13 cellular contexts compared by ENCODE assay signal in the genomic region with DNA sequence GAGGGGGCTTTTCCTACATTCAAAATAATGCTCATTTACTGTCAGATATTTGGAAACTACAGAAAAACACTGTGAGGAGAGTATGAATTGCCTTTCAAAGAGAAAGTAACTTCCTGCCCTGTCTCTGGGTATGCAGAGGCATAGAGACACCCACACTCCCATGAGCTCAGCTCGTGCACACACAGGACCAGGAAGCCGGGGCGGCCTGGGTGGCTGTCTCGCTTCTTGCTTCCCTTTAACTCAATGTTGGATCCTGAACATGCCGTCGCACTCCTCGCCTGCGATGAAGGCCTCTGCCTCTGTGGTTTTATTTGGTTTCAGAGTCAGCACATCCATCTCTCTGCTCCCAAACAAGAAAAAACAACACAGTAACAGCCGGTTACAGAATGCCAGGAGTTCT. TPM values are rescaled to one million over a fixed set of nuclear protein-coding genes. Genes with fewer than 3 reads are reported as not detected.
DNase-seq lines count a peak whose midpoint lies in the region; ATAC-seq and TF ChIP-seq lines count a peak whose summit lies in the region.
"Had no signal": no experiment of that assay in that cellular context is flagged by ENCODE, and none has a peak within 500 bp of the region (broad histone marks: within the 10 kb centered on the region; RNA-seq: fewer than 3 reads in every experiment).

No MANE protein-coding gene starts in this region.

- H3K27me3 Mint-ChIP-seq in osteocyte (ENCODE audit: unreplicated experiment), result no peaks in the 10 kb centered on the region

- H3K9me3 Mint-ChIP-seq in osteocyte (ENCODE audit: unreplicated experiment), result no peaks in the 10 kb centered on the region

- no peak overlapping the region for H3K4me3 Mint-ChIP-seq in osteocyte (ENCODE audit: unreplicated experiment)

- H3K27ac Mint-ChIP-seq in osteocyte (ENCODE audit: unreplicated experiment), result no peak overlapping the region

- no peak for TF ChIP-seq CTCF in osteocyte (IDR thresholded peaks at IDR 0.05)

- ATAC-seq in activated CD4-positive, CD25-positive, alpha-beta regulatory T cell treated with anti-CD3 and anti-CD28 coated beads, Interleukin-2, amount 50 U/mL, for 24 hours, result peak; percentile 70 to 77
- ATAC-seq in HG03460 (IDR thresholded peaks at IDR 0.05; ENCODE audit: unreplicated experiment) (peak; percentile 45), HG02981 (IDR thresholded peaks at IDR 0.05; ENCODE audit: unreplicated experiment) (no peak)
- ATAC-seq: foreskin keratinocyte had no signal

- DNase-seq in activated CD4-positive, CD25-positive, alpha-beta regulatory T cell (lab: John Stamatoyannopoulos, UW), result no peak
- peak; percentile 24 for DNase-seq in activated naive CD4-positive, alpha-beta T cell treated with anti-CD3 and anti-CD28 coated beads, Interleukin-2, amount 50 U/mL, for 16 hours
- DNase-seq in stimulated activated CD4-positive, alpha-beta T cell treated with anti-CD3 and anti-CD28 coated beads, Interleukin-4, amount 100 ng/mL, for 24 hours, result peak; percentile 30
- DNase-seq in osteocyte (ENCODE audit: extremely low spot score, unreplicated experiment), result no peak
- DNase-seq in SKM-1 treated with dmso at 0.1 percent for 144 hours (lab: John Stamatoyannopoulos, UW; ENCODE audit: unreplicated experiment), result no peak
- DNase-seq: EL; foreskin keratinocyte; NCI-H446; SIG-M5; stimulated activated CD8-positive, alpha-beta memory T cell treated with anti-CD3 and anti-CD28 coated beads, Interleukin-4, amount 100 ng/mL, for 48 hours had no signal

- H3K36me3 Mint-ChIP-seq in osteocyte (ENCODE audit: unreplicated experiment), result no peaks in the 10 kb centered on the region

- peaks cover 6% of the 10 kb centered on the region for H3K4me1 Mint-ChIP-seq in osteocyte (ENCODE audit: unreplicated experiment)

RNA-seq across cellular contexts. Expression of a gene that starts 40.1 kb away (rescaled TPM):
- 0.26 and 0.54 TPM in 2 replicates for total RNA-seq in osteocyte
- total RNA-seq: foreskin keratinocyte had no signal

RNA-seq across cellular contexts. Expression of a gene that starts 52.5 kb away (rescaled TPM):
- total RNA-seq in osteocyte, result 10.3 and 10.7 TPM in 2 replicates
- total RNA-seq: foreskin keratinocyte had no signal

Comparison
In these comparisons a context has a peak if more than half of its experiments do, and no peak if none do; other contexts are left out.
1. DNase-seq: peak in activated naive CD4-positive, alpha-beta T cell treated with anti-CD3 and anti-CD28 coated beads, Interleukin-2, amount 50 U/mL, for 16 hours (single experiment) and stimulated activated CD4-positive, alpha-beta T cell treated with anti-CD3 and anti-CD28 coated beads, Interleukin-4, amount 100 ng/mL, for 24 hours (single experiment); none in activated CD4-positive, CD25-positive, alpha-beta regulatory T cell (0 of 4), osteocyte (single experiment) and SKM-1 treated with dmso at 0.1 percent for 144 hours (single experiment).